Comparison of ENCODE assay signal across 9 cellular contexts in the genomic region with DNA sequence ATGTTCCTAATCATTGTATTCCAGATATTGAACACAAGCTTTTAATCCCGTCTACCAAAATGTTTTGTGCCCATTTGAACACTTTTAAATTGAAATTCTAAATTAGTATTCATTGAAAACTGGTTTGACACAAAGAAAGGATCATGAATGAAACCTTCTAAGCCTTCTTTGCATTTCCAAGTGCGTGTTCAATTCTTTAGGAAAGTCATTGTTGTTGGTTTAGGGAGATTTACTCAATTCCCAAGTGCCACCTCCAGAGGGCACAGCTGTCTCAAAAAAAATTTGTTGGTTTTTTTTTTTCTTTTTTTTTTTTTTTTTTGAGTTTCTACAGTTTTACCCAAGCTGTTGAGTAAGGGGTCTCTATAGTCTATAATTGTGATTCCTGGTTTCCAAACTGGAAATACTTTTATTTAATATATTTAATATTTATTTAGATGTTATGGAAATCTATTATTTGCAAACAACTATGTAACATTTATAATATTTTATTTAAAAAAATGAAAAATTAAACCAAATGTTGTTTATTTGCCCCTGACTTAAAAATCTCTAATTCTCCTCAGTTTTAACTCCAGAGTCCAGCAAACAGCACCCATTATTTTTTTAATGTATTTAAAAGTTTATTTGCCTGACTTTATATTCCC.
DNase-seq lines count a peak whose midpoint lies in the region; ATAC-seq, FAIRE-seq and TF ChIP-seq lines count a peak whose summit lies in the region.
"Had no signal": no experiment of that assay in that cellular context is flagged by ENCODE, and none has a peak within 500 bp of the region (broad histone marks: within the 10 kb centered on the region; RNA-seq: fewer than 3 reads in every experiment).

No MANE protein-coding gene starts in this region.

- no peaks in the 10 kb centered on the region for H3K9me1 ChIP-seq in keratinocyte (ENCODE audit: control insufficient read depth, extremely low read depth, insufficient read depth, low read length)

- TF ChIP-seq CTCF in natural killer cell (IDR thresholded peaks at IDR 0.05): no peak
- TF ChIP-seq CTCF in adrenal gland (IDR thresholded peaks at IDR 0.05): peak; percentile 28 to 69 (median 51)
- TF ChIP-seq CTCF in keratinocyte (optimal IDR thresholded peaks at IDR 0.05 in 1 of 3, IDR thresholded peaks at IDR 0.05 in 1 of 3, conservative IDR thresholded peaks at IDR 0.05 in 1 of 3; ENCODE audit: extremely low read depth in 1 of 3, insufficient read depth in 2 of 3, low read length in 3 of 3): peak; percentile 8 to 50 (median 29)

- no peaks in the 10 kb centered on the region for H3K36me3 Mint-ChIP-seq in natural killer cell
- no peaks in the 10 kb centered on the region for H3K36me3 Mint-ChIP-seq in natural killer cell treated with Interleukin-12 subunit alpha and Interleukin-12 subunit beta and Interleukin-15 and Interleukin-18, amount 100 ng/mL, for 72 hours

- no peaks in the 10 kb centered on the region for H3K9me3 Mint-ChIP-seq in natural killer cell
- H3K9me3 Mint-ChIP-seq in natural killer cell treated with Interleukin-12 subunit alpha and Interleukin-12 subunit beta and Interleukin-15 and Interleukin-18, amount 100 ng/mL, for 72 hours: no peaks in the 10 kb centered on the region
- H3K9me3 Mint-ChIP-seq: stimulated activated naive CD8-positive, alpha-beta T cell treated with anti-CD3 and anti-CD28 coated beads, Interleukin-15, Interleukin-2, amounts not matched to agents 100 ng/mL and 50 ng/mL, for 24 hours had no signal

- dilution Hi-C loops in keratinocyte (cut with MboI; ENCODE audit: extremely low pct_ligation_motif_present, low sequenced_read_pairs): no loop called here

- H3K27me3 ChIP-seq in adrenal gland (peaks cover 7% of the 10 kb centered on the region), keratinocyte (ENCODE audit: control insufficient read depth, extremely low read depth, insufficient read depth, low read length) (peaks cover 10% of the 10 kb centered on the region)

- no peaks in the 10 kb centered on the region for H3K36me3 ChIP-seq in adrenal gland (replicated peaks in 1 of 2)
- H3K36me3 ChIP-seq in keratinocyte (ENCODE audit: control insufficient read depth in 2 of 2, extremely low read depth in 1 of 2, insufficient read depth in 2 of 2, low read length in 2 of 2): no peaks in the 10 kb centered on the region

- H3K9me3 ChIP-seq in adrenal gland (replicated peaks in 1 of 3) (no peaks in the 10 kb centered on the region), keratinocyte (ENCODE audit: control insufficient read depth, low read depth, low read length) (no peaks in the 10 kb centered on the region)

- peak overlapping the region; percentile 47 for H3K4me3 Mint-ChIP-seq in natural killer cell
- no peak overlapping the region for H3K4me3 Mint-ChIP-seq in natural killer cell treated with Interleukin-12 subunit alpha and Interleukin-12 subunit beta and Interleukin-15 and Interleukin-18, amount 100 ng/mL, for 72 hours

- H4K20me1 ChIP-seq in keratinocyte (ENCODE audit: control insufficient read depth, extremely low read depth, insufficient read depth, low read length): no peaks in the 10 kb centered on the region

- no peak for DNase-seq in natural killer cell
- no peak for DNase-seq in natural killer cell treated with Interleukin-12 subunit alpha and Interleukin-12 subunit beta and Interleukin-15 and Interleukin-18, amount 100 ng/mL, for 72 hours (ENCODE audit: low spot score)
- peak; percentile 90 for DNase-seq in NCI-H1417 treated with DMSO at 0.1 percent for 48 hours (lab: John Stamatoyannopoulos, UW)
- DNase-seq in adrenal gland: peak in 3 of 7 donors; percentile 9 to 33 (median 25)
- DNase-seq in keratinocyte (ENCODE audit: low read depth, low spot score): no peak
- no peak for DNase-seq in cortex of kidney (lab: John Stamatoyannopoulos, UW)
- no peak for DNase-seq in NCI-H524 treated with DMSO at 0.1 percent for 48 hours (lab: John Stamatoyannopoulos, UW)

- WGBS in adrenal gland, 4 donors: 21 to 44% (median 28%) methylated on average over 2 of the region's 2 CpGs

- TF ChIP-seq POLR2A in adrenal gland (IDR thresholded peaks at IDR 0.05): no peak
- no peak for TF ChIP-seq POLR2A in GM18505 (IDR thresholded peaks at IDR 0.05; ENCODE audit: borderline replicate concordance, extremely low read depth, insufficient read depth, insufficient read length)

- H3K27ac Mint-ChIP-seq in natural killer cell: no peak overlapping the region
- H3K27ac Mint-ChIP-seq in natural killer cell treated with Interleukin-12 subunit alpha and Interleukin-12 subunit beta and Interleukin-15 and Interleukin-18, amount 100 ng/mL, for 72 hours: no peak overlapping the region
- H3K27ac Mint-ChIP-seq: stimulated activated naive CD8-positive, alpha-beta T cell treated with anti-CD3 and anti-CD28 coated beads, Interleukin-15, Interleukin-2, amounts not matched to agents 100 ng/mL and 50 ng/mL, for 24 hours had no signal

- H3K4me1 ChIP-seq in adrenal gland (replicated peaks in 1 of 2) (peaks cover 0 to 9% of the 10 kb centered on the region in 2 donors), keratinocyte (ENCODE audit: control insufficient read depth, extremely low read depth, insufficient read depth, low read length) (peaks cover 3% of the 10 kb centered on the region)

- H3K27me3 Mint-ChIP-seq in natural killer cell (ENCODE audit: low read depth in 2 of 2): peaks cover 28 to 60% of the 10 kb centered on the region in 2 donors
- peaks cover 23 to 68% of the 10 kb centered on the region in 2 donors for H3K27me3 Mint-ChIP-seq in natural killer cell treated with Interleukin-12 subunit alpha and Interleukin-12 subunit beta and Interleukin-15 and Interleukin-18, amount 100 ng/mL, for 72 hours

- H3K27ac ChIP-seq in adrenal gland (no peak overlapping the region), keratinocyte (ENCODE audit: control insufficient read depth, insufficient read depth, low read length) (no peak overlapping the region)

- no peak overlapping the region for H3K9ac ChIP-seq in keratinocyte (ENCODE audit: control insufficient read depth, extremely low read depth, insufficient read depth, low read length)

- H3K79me2 ChIP-seq in keratinocyte (ENCODE audit: control insufficient read depth, insufficient read depth, low read length): no peaks in the 10 kb centered on the region

- no peak overlapping the region for H2AFZ ChIP-seq in keratinocyte (ENCODE audit: control insufficient read depth, low read length)

- no peak overlapping the region for H3K4me2 ChIP-seq in keratinocyte (ENCODE audit: control insufficient read depth, extremely low read depth, insufficient read depth, low read depth, low read length)

- no peak overlapping the region for H3K4me3 ChIP-seq in adrenal gland
- no peak overlapping the region for H3K4me3 ChIP-seq in keratinocyte (ENCODE audit: control insufficient read depth in 2 of 3, extremely low read depth in 1 of 3, insufficient read depth in 2 of 3, low read depth in 1 of 3, low read length in 3 of 3)

- intact Hi-C loops in natural killer cell (cut with micrococcal nuclease) (loop anchor here (10.0 kb wide), 1 partner anchor 1408 kb away; no protein-coding TSS in a partner anchor), adrenal gland (cut with DNase I) (loop anchor here (5.0 to 10.0 kb wide), 3 partner anchors 325 to 410 kb away; no protein-coding TSS in a partner anchor)

- FAIRE-seq in keratinocyte (lab: Jason Lieb, UNC): no peak

- H3K4me1 Mint-ChIP-seq in natural killer cell: peaks cover 9 to 10% of the 10 kb centered on the region in 2 donors
- peaks cover 0 to 3% of the 10 kb centered on the region in 2 donors for H3K4me1 Mint-ChIP-seq in natural killer cell treated with Interleukin-12 subunit alpha and Interleukin-12 subunit beta and Interleukin-15 and Interleukin-18, amount 100 ng/mL, for 72 hours (ENCODE audit: low read depth in 2 of 2)

- ATAC-seq in natural killer cell (no peak), GM18505 (IDR thresholded peaks at IDR 0.05; ENCODE audit: unreplicated experiment) (no peak)
- ATAC-seq in natural killer cell treated with Interleukin-12 subunit alpha and Interleukin-12 subunit beta and Interleukin-15 and Interleukin-18, amount 100 ng/mL, for 72 hours: no peak
